In genomic region chr2:26002617-26003310, GRCh38 we compare ENCODE assay signal across 1 cellular context.
TF ChIP-seq lines count a peak whose summit lies in the region.

No MANE protein-coding gene starts in this region.

TF ChIP-seq in GM23338, 12 proteins besides CTCF, POLR2A, EP300 and RAD21 (continued from another document):
- TF ChIP-seq, protein P1, sequence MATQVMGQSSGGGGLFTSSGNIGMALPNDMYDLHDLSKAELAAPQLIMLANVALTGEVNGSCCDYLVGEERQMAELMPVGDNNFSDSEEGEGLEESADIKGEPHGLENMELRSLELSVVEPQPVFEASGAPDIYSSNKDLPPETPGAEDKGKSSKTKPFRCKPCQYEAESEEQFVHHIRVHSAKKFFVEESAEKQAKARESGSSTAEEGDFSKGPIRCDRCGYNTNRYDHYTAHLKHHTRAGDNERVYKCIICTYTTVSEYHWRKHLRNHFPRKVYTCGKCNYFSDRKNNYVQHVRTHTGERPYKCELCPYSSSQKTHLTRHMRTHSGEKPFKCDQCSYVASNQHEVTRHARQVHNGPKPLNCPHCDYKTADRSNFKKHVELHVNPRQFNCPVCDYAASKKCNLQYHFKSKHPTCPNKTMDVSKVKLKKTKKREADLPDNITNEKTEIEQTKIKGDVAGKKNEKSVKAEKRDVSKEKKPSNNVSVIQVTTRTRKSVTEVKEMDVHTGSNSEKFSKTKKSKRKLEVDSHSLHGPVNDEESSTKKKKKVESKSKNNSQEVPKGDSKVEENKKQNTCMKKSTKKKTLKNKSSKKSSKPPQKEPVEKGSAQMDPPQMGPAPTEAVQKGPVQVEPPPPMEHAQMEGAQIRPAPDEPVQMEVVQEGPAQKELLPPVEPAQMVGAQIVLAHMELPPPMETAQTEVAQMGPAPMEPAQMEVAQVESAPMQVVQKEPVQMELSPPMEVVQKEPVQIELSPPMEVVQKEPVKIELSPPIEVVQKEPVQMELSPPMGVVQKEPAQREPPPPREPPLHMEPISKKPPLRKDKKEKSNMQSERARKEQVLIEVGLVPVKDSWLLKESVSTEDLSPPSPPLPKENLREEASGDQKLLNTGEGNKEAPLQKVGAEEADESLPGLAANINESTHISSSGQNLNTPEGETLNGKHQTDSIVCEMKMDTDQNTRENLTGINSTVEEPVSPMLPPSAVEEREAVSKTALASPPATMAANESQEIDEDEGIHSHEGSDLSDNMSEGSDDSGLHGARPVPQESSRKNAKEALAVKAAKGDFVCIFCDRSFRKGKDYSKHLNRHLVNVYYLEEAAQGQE (IDR thresholded peaks at IDR 0.05; ENCODE audit: unreplicated experiment): no peak
- TF ChIP-seq EZH2phosphoT487 (IDR thresholded peaks at IDR 0.05; ENCODE audit: unreplicated experiment): no peak
TF ChIP-seq in GM23338: peak in this region for 0.
